In the genomic region with DNA sequence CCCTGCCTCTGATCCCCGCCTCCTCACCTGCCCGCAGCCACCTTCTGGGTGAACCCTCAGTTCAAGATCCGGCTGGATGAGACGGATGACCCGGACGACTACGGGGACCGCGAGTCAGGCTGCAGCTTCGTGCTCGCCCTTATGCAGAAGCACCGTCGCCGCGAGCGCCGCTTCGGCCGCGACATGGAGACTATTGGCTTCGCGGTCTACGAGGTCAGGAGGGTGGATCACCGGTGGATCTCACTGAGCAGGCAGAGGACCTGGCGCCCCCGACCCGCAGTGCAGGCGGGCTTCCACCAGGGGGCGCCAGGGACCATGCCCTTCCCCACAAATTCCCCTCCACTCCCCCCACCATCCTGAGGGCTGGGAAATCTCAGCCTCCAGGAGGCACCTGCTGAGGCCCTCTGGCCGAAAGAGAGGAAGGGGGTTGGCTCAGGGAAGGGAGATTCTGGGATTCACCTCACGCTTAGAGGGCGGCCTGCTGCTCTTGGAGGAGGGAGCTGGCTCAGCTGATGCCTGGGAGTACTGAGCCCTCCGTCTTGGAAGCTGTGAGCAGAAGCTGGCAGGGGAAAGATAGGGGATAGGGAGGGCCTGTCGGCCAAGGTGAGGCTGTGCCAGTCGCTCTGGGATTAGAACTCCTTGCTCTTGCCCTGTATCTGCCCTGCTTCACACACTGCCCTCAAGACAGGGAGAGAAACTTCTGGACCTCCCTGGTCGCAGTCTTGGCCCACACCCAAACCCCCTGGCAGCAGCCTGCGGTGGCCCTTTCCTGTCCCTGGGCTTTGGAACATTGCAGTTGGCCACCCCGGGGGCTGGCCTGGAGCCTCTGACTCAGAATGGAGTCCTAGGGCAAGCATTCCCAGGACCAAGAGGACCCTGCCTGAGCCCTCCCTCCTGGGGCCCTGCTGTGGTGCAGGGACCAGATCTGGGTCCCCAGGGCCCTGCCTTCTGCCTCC, we compare ENCODE assay signal across 8 cellular contexts. TPM values are rescaled to one million over a fixed set of nuclear protein-coding genes. Genes with fewer than 3 reads are reported as not detected.
DNase-seq lines count a peak whose midpoint lies in the region; ATAC-seq and TF ChIP-seq lines count a peak whose summit lies in the region.

No MANE protein-coding gene starts in this region.

- H3K27me3 ChIP-seq in neural progenitor cell = no peaks in the 10 kb centered on the region

- H3K27me3 Mint-ChIP-seq in neural progenitor cell (ENCODE audit: insufficient read depth, low read depth) = peaks cover 6% of the 10 kb centered on the region

- no peaks in the 10 kb centered on the region for H3K9me3 Mint-ChIP-seq in neural progenitor cell

- no peak overlapping the region for H3K27ac ChIP-seq in neural progenitor cell

- no peak overlapping the region for H2AFZ ChIP-seq in neural progenitor cell (replicated peaks)

- peaks cover 6% of the 10 kb centered on the region for H3F3A ChIP-seq in neural progenitor cell (ENCODE audit: low read depth)

- H3K36me3 Mint-ChIP-seq in neural progenitor cell = peaks cover 2% of the 10 kb centered on the region

- no peak for ATAC-seq in HG03025 (IDR thresholded peaks at IDR 0.05; ENCODE audit: low FRiP score, unreplicated experiment)

- peaks cover 6% of the 10 kb centered on the region for H3K4me1 Mint-ChIP-seq in neural progenitor cell

- peak overlapping the region; percentile 36 for H3K4me2 ChIP-seq in neural progenitor cell

- peak; percentile 74 for TF ChIP-seq CTCF in fibroblast of mammary gland (conservative IDR thresholded peaks at IDR 0.05; ENCODE audit: control insufficient read depth, insufficient read depth, low read depth, low read length)
- peak; percentile 99 for TF ChIP-seq CTCF in neural progenitor cell (IDR thresholded peaks at IDR 0.05)

- H3K4me3 Mint-ChIP-seq in neural progenitor cell = no peak overlapping the region

- H3K36me3 ChIP-seq in neural progenitor cell = no peaks in the 10 kb centered on the region

- peaks cover 3% of the 10 kb centered on the region for H3K4me1 ChIP-seq in neural progenitor cell

- H3K9ac ChIP-seq in neural progenitor cell = no peak overlapping the region

- H3K27ac Mint-ChIP-seq in neural progenitor cell = peak overlapping the region; percentile 29

- no peaks in the 10 kb centered on the region for H3K79me2 ChIP-seq in neural progenitor cell (ENCODE audit: low read depth)

- H3K9me3 ChIP-seq in neural progenitor cell (ENCODE audit: low read depth) = no peaks in the 10 kb centered on the region

- DNase-seq in NCI-H524 (lab: John Stamatoyannopoulos, UW) (peak; percentile 11 to 43), NCI-H524 treated with DMSO at 0.1 percent for 48 hours (lab: John Stamatoyannopoulos, UW) (no peak), NCI-H1092 (lab: John Stamatoyannopoulos, UW) (peak; percentile 43), fibroblast of mammary gland (ENCODE audit: low read depth) (peak; percentile 27), neural progenitor cell (ENCODE audit: low spot score) (peak; percentile 91), foreskin melanocyte (no peak)
- DNase-seq in activated CD8-positive, alpha-beta memory T cell treated with anti-CD3 and anti-CD28 coated beads, Interleukin-2, amount 50 U/mL, for 4 hours = peak; percentile 52

- H3K4me3 ChIP-seq in fibroblast of mammary gland (ENCODE audit: control insufficient read depth, low read depth, low read length) = no peak overlapping the region
- no peak overlapping the region for H3K4me3 ChIP-seq in neural progenitor cell

- no peaks in the 10 kb centered on the region for H4K20me1 ChIP-seq in neural progenitor cell (ENCODE audit: low read depth)

RNA-seq across cellular contexts. Expression of a gene that starts 23.2 kb away (rescaled TPM):
- total RNA-seq in neural progenitor cell (ENCODE audit: low replicate concordance) = 24.3 and 57.3 TPM in 2 replicates

RNA-seq across cellular contexts. Expression of a gene that starts 34.9 kb away (rescaled TPM):
- not detected in 2 replicates for total RNA-seq in neural progenitor cell (ENCODE audit: low replicate concordance)

RNA-seq across cellular contexts. Expression of a gene that starts 56.8 kb away (rescaled TPM):
- 33.3 and 47.7 TPM in 2 replicates for total RNA-seq in neural progenitor cell (ENCODE audit: low replicate concordance)

Comparison
In these comparisons a context has a peak if more than half of its experiments do, and no peak if none do; other contexts are left out.
1. DNase-seq: peak in NCI-H524 (2 of 2), NCI-H1092 (single experiment), activated CD8-positive, alpha-beta memory T cell treated with anti-CD3 and anti-CD28 coated beads, Interleukin-2, amount 50 U/mL, for 4 hours (single experiment), fibroblast of mammary gland (single experiment) and neural progenitor cell (single experiment); none in NCI-H524 treated with DMSO at 0.1 percent for 48 hours (single experiment) and foreskin melanocyte (single experiment).